Comparison of ENCODE assay signal across 6 cellular contexts in genomic region chr5:65663804-65664521, GRCh38. TPM values are rescaled to one million over a fixed set of nuclear protein-coding genes. Genes with fewer than 3 reads are reported as not detected.
DNase-seq lines count a peak whose midpoint lies in the region; ATAC-seq, FAIRE-seq and TF ChIP-seq lines count a peak whose summit lies in the region.

No MANE protein-coding gene starts in this region.

- TF ChIP-seq CTCF in astrocyte (IDR thresholded peaks at IDR 0.05; ENCODE audit: insufficient read depth, low read depth, low read length) (peak; percentile 57), nephron (IDR thresholded peaks at IDR 0.05; ENCODE audit: unreplicated experiment in 3 of 3) (peak; percentile 37 to 49 (median 38))

- CTCF ChIA-PET in naive thymus-derived CD4-positive, alpha-beta T cell (lab: Charles Lee): no interaction called here

- H3K9ac ChIP-seq in astrocyte (ENCODE audit: low read length): no peak overlapping the region

- no peak overlapping the region for H2AFZ ChIP-seq in astrocyte (ENCODE audit: low read depth, low read length)

- H3K79me2 ChIP-seq in astrocyte (ENCODE audit: insufficient read depth, low read length): no peaks in the 10 kb centered on the region

- H3K27ac ChIP-seq in astrocyte (ENCODE audit: low read depth, low read length): no peak overlapping the region
- no peak overlapping the region for H3K27ac ChIP-seq in naive thymus-derived CD4-positive, alpha-beta T cell (ENCODE audit: low read depth, low read length)

- no peaks in the 10 kb centered on the region for H4K20me1 ChIP-seq in astrocyte (ENCODE audit: insufficient read depth, low read length)

- DNase-seq in H7: peak; percentile 18
- peak; percentile 18 for DNase-seq in astrocyte (ENCODE audit: low read depth)
- no peak for DNase-seq in activated effector memory CD4-positive, alpha-beta T cell treated with Interleukin-2 at 50 U/mL for 16 hours
- DNase-seq in naive thymus-derived CD4-positive, alpha-beta T cell: no peak

- POLR2A ChIA-PET in naive thymus-derived CD4-positive, alpha-beta T cell (lab: Charles Lee): no interaction called here

- H3K27ac Mint-ChIP-seq in astrocyte (ENCODE audit: unreplicated experiment) (peak overlapping the region; percentile 38), nephron (peak overlapping the region in 1 of 3 experiments; percentile 0)
- H3K27ac Mint-ChIP-seq in naive thymus-derived CD4-positive, alpha-beta T cell: peak overlapping the region in 4 of 9 donors; percentile 41 to 85 (median 58)

- H3K27me3 ChIP-seq in H7 (ENCODE audit: control insufficient read depth, insufficient read depth, low read length): no peaks in the 10 kb centered on the region
- H3K27me3 ChIP-seq in astrocyte (ENCODE audit: insufficient read depth, low read length): no peaks in the 10 kb centered on the region
- H3K27me3 ChIP-seq in naive thymus-derived CD4-positive, alpha-beta T cell (ENCODE audit: control insufficient read depth in 2 of 2, insufficient read depth in 2 of 2, low read length in 2 of 2): no peaks in the 10 kb centered on the region

- no peaks in the 10 kb centered on the region for H3K4me1 ChIP-seq in astrocyte (ENCODE audit: insufficient read depth, low read length)
- H3K4me1 ChIP-seq in naive thymus-derived CD4-positive, alpha-beta T cell (ENCODE audit: control insufficient read depth in 2 of 2, insufficient read depth in 2 of 2, low read length in 2 of 2): no peaks in the 10 kb centered on the region

- H3K36me3 Mint-ChIP-seq in astrocyte (ENCODE audit: low read depth, unreplicated experiment) (peaks cover 2% of the 10 kb centered on the region), nephron (ENCODE audit: low read depth) (peaks cover 20% of the 10 kb centered on the region)
- H3K36me3 Mint-ChIP-seq in naive thymus-derived CD4-positive, alpha-beta T cell: peaks cover 5 to 25% (median 12%) of the 10 kb centered on the region in 5 donors

- H3K4me1 Mint-ChIP-seq in astrocyte (ENCODE audit: low read depth, unreplicated experiment): peaks cover 8% of the 10 kb centered on the region
- peaks cover 10% of the 10 kb centered on the region for H3K4me1 Mint-ChIP-seq in nephron
- H3K4me1 Mint-ChIP-seq in naive thymus-derived CD4-positive, alpha-beta T cell: peaks cover 2 to 8% (median 5%) of the 10 kb centered on the region in 7 donors

- H3K36me3 ChIP-seq in H7 (replicated peaks; ENCODE audit: control insufficient read depth, insufficient read depth, low read length) (no peaks in the 10 kb centered on the region), astrocyte (ENCODE audit: insufficient read depth, low read length) (peaks cover 7% of the 10 kb centered on the region)
- peaks cover 4 to 36% (median 8%) of the 10 kb centered on the region in 3 experiments for H3K36me3 ChIP-seq in naive thymus-derived CD4-positive, alpha-beta T cell (ENCODE audit: control insufficient read depth in 2 of 3, insufficient read depth in 3 of 3, low read length in 3 of 3)

- no peak overlapping the region for H3K4me3 Mint-ChIP-seq in astrocyte (ENCODE audit: unreplicated experiment)
- H3K4me3 Mint-ChIP-seq in nephron: no peak overlapping the region
- H3K4me3 Mint-ChIP-seq in naive thymus-derived CD4-positive, alpha-beta T cell: no peak overlapping the region

- H3K4me3 ChIP-seq in H7 (ENCODE audit: insufficient read depth, low read depth, low read length) (no peak overlapping the region), astrocyte (ENCODE audit: insufficient read depth, low read depth, low read length) (no peak overlapping the region)
- no peak overlapping the region for H3K4me3 ChIP-seq in naive thymus-derived CD4-positive, alpha-beta T cell (ENCODE audit: low read length)

- H3K4me2 ChIP-seq in astrocyte (ENCODE audit: low read length): no peak overlapping the region

- H3K9me3 Mint-ChIP-seq in astrocyte (ENCODE audit: unreplicated experiment) (no peaks in the 10 kb centered on the region), nephron (no peaks in the 10 kb centered on the region)
- peaks cover 0 to 2% (median 0%) of the 10 kb centered on the region in 11 donors for H3K9me3 Mint-ChIP-seq in naive thymus-derived CD4-positive, alpha-beta T cell

- no peak for ATAC-seq in GM18873 (IDR thresholded peaks at IDR 0.05; ENCODE audit: low FRiP score, unreplicated experiment)
- no peak for ATAC-seq in naive thymus-derived CD4-positive, alpha-beta T cell

- no peaks in the 10 kb centered on the region for H3K27me3 Mint-ChIP-seq in astrocyte (ENCODE audit: low read depth, unreplicated experiment)
- no peaks in the 10 kb centered on the region for H3K27me3 Mint-ChIP-seq in nephron (ENCODE audit: low read depth)
- H3K27me3 Mint-ChIP-seq in naive thymus-derived CD4-positive, alpha-beta T cell: no peaks in the 10 kb centered on the region

- peak; percentile 26 for FAIRE-seq in astrocyte (lab: Jason Lieb, UNC)

- intact Hi-C loops in naive thymus-derived CD4-positive, alpha-beta T cell (cut with micrococcal nuclease): no loop called here

- H3K9me3 ChIP-seq in astrocyte (ENCODE audit: insufficient read depth, low read depth, low read length): no peaks in the 10 kb centered on the region
- H3K9me3 ChIP-seq in naive thymus-derived CD4-positive, alpha-beta T cell (ENCODE audit: control insufficient read depth in 2 of 3, low read length in 3 of 3): no peaks in the 10 kb centered on the region

RNA-seq across cellular contexts. Expression of gene SHLD3, which starts 39.1 kb away (rescaled TPM):
- total RNA-seq in H7 (2014; rRNA removed; shearing (Covaris generic)): 2.0 and 2.4 TPM in 2 replicates
- total RNA-seq in astrocyte: 2.4 and 2.7 TPM in 2 replicates
- 10 to 100 TPM in 1 of 5 experiments, 1 to 10 TPM in 4; 4.8 to 11.3 (median 5.8) TPM for total RNA-seq in naive thymus-derived CD4-positive, alpha-beta T cell
- 1 to 10 TPM; 2.9 to 4.3 TPM for polyA plus RNA-seq in naive thymus-derived CD4-positive, alpha-beta T cell

RNA-seq across cellular contexts. Expression of gene TRAPPC13, which starts 39.1 kb away (rescaled TPM):
- 23.0 and 28.7 TPM in 2 replicates for total RNA-seq in H7 (2014; rRNA removed; shearing (Covaris generic))
- total RNA-seq in astrocyte: 14.7 and 16.3 TPM in 2 replicates
- 10 to 100 TPM; 18.2 to 23.1 (median 20.8) TPM for total RNA-seq in naive thymus-derived CD4-positive, alpha-beta T cell
- 10 to 100 TPM; 19.7 to 19.8 TPM for polyA plus RNA-seq in naive thymus-derived CD4-positive, alpha-beta T cell

RNA-seq across cellular contexts. Expression of gene TRIM23, which starts 39.8 kb away (rescaled TPM):
- total RNA-seq in H7 (2014; rRNA removed; shearing (Covaris generic)): 12.6 and 14.3 TPM in 2 replicates
- 14.6 and 16.8 TPM in 2 replicates for total RNA-seq in astrocyte
- 10 to 100 TPM; 10.3 to 27.9 (median 21.6) TPM for total RNA-seq in naive thymus-derived CD4-positive, alpha-beta T cell
- 10 to 100 TPM; 13.5 to 16.5 TPM for polyA plus RNA-seq in naive thymus-derived CD4-positive, alpha-beta T cell

RNA-seq across cellular contexts. Expression of gene SGTB, which starts 57.9 kb away (rescaled TPM):
- total RNA-seq in H7 (2014; rRNA removed; shearing (Covaris generic)): 7.1 and 7.8 TPM in 2 replicates
- total RNA-seq in astrocyte: 29.5 and 31.7 TPM in 2 replicates
- 10 to 100 TPM; 12.8 to 59.5 (median 50.8) TPM for total RNA-seq in naive thymus-derived CD4-positive, alpha-beta T cell
- 10 to 100 TPM; 18.4 to 18.8 TPM for polyA plus RNA-seq in naive thymus-derived CD4-positive, alpha-beta T cell

RNA-seq across cellular contexts. Expression of gene NLN, which starts 58.0 kb away (rescaled TPM):
- total RNA-seq in H7 (2014; rRNA removed; shearing (Covaris generic)): 121 and 129 TPM in 2 replicates
- 59.3 and 65.2 TPM in 2 replicates for total RNA-seq in astrocyte
- total RNA-seq in naive thymus-derived CD4-positive, alpha-beta T cell: 10 to 100 TPM in 1 of 5 experiments, 1 to 10 TPM in 4; 3.5 to 11.9 (median 4.1) TPM
- 1 to 10 TPM; 2.5 to 3.4 TPM for polyA plus RNA-seq in naive thymus-derived CD4-positive, alpha-beta T cell

Comparison
In these comparisons a context has a peak if more than half of its experiments do, and no peak if none do; other contexts are left out.
1. DNase-seq: peak in H7 (single experiment) and astrocyte (single experiment); none in activated effector memory CD4-positive, alpha-beta T cell treated with Interleukin-2 at 50 U/mL for 16 hours (single experiment) and naive thymus-derived CD4-positive, alpha-beta T cell (0 of 9).